In the genomic region with DNA sequence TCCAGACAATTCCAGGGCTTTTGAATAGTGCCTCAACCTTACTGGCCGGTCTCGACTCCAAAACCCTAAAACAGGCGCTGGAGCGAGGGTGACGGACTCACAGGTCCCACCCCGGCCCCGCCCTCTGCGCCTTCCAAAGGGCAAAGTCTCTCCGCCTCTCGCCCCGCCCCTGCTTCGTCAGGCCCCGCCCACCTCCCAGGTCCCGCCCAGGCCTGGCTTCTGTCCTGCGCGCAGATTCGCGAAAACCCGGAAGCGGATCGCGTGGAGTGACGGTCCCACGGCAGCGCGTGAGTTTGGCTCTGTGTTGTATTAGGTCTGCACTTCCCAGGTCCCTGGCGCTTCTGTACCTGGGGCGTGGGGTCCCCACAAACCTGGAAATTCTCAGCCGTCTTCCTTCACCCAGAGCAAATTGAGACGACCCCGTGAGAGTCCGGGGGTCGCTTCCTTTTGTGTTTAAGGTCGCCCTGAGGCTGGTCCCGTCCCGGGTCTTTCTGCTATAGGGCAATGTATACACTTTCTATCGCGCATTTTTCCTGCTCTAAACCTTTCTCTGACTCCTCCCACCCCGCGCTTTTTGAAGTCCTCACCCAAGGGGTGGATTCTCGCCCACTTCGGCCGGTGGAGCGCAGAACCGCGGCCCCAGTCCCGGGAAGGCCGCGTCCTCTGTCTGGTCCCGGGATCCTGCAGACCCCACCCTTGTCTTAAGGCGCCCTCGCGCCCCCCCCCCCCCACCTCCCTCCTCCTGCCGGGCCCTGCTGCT, we compare ENCODE assay signal across 8 cellular contexts. TPM values are rescaled to one million over a fixed set of nuclear protein-coding genes. Genes with fewer than 3 reads are reported as not detected.
A peak's percentile ranks its signal among the peaks of the same experiment; 100 is the strongest.
DNase-seq lines count a peak whose midpoint lies in the region; ATAC-seq and TF ChIP-seq lines count a peak whose summit lies in the region.

Gene ZNF813 (plus strand): TSS at position 231 of the 760 bp plus-strand sequence. CDS start 16,090 bp downstream, outside the sequence.

- peak within 1 kb of the TSS; percentile 88 to 96 (median 94) for H3K4me3 Mint-ChIP-seq in naive thymus-derived CD4-positive, alpha-beta T cell

- H3K36me3 Mint-ChIP-seq in naive thymus-derived CD4-positive, alpha-beta T cell, result peaks cover 18 to 40% (median 38%) of the 10 kb centered on the region in 5 donors

- no peaks in the 10 kb centered on the region for H3K36me3 ChIP-seq in fibroblast of lung (ENCODE audit: control insufficient read depth, insufficient read depth, low read length)
- H3K36me3 ChIP-seq in naive thymus-derived CD4-positive, alpha-beta T cell (ENCODE audit: control insufficient read depth in 2 of 3, insufficient read depth in 3 of 3, low read length in 3 of 3), result peaks cover 0 to 6% (median 3%) of the 10 kb centered on the region in 3 experiments

- peak within 1 kb of the TSS; percentile 76 for H3K27ac ChIP-seq in HL-60 (replicated peaks)
- H3K27ac ChIP-seq in fibroblast of lung (ENCODE audit: insufficient read depth, low read length), result peak within 1 kb of the TSS; percentile 67
- H3K27ac ChIP-seq in naive thymus-derived CD4-positive, alpha-beta T cell (ENCODE audit: low read depth, low read length), result peak within 1 kb of the TSS; percentile 73

- peak within 1 kb of the TSS; percentile 76 to 96 (median 90) for H3K27ac Mint-ChIP-seq in naive thymus-derived CD4-positive, alpha-beta T cell

- peak; percentile 72 to 76 for DNase-seq in AML-193 (lab: John Stamatoyannopoulos, UW)
- DNase-seq in GM19240 (ENCODE audit: insufficient read length, low spot score), result peak; percentile 59
- DNase-seq in HL-60 (ENCODE audit: low read depth in 1 of 2, low spot score in 1 of 2), result peak; percentile 78 to 94
- peak; percentile 96 for DNase-seq in OCI-M1 (lab: John Stamatoyannopoulos, UW)
- DNase-seq in activated T-helper 1 cell treated with Interleukin-2 at 50 U/mL for 16 hours (ENCODE audit: low read depth), result peak; percentile 93
- DNase-seq in fibroblast of lung (ENCODE audit: low read depth in 2 of 2), result peak; percentile 76 to 86
- DNase-seq in naive thymus-derived CD4-positive, alpha-beta T cell, result peak; percentile 81 to 95 (median 92)
- DNase-seq in stimulated activated CD8-positive, alpha-beta memory T cell treated with anti-CD3 and anti-CD28 coated beads, Interleukin-7, amount 100 ng/mL, for 48 hours (ENCODE audit: extremely low read depth in 1 of 2, low read depth in 1 of 2), result peak; percentile 84 to 91

- peaks cover 0 to 24% (median 12%) of the 10 kb centered on the region in 5 donors for H3K27me3 Mint-ChIP-seq in naive thymus-derived CD4-positive, alpha-beta T cell

- POLR2A ChIA-PET in naive thymus-derived CD4-positive, alpha-beta T cell (lab: Charles Lee), result no interaction called here

- no peaks in the 10 kb centered on the region for H3K27me3 ChIP-seq in HL-60 (ENCODE audit: insufficient read depth, poor library complexity, severe bottlenecking)
- no peaks in the 10 kb centered on the region for H3K27me3 ChIP-seq in fibroblast of lung (ENCODE audit: control insufficient read depth, insufficient read depth, low read length)
- H3K27me3 ChIP-seq in naive thymus-derived CD4-positive, alpha-beta T cell (ENCODE audit: control insufficient read depth in 2 of 2, insufficient read depth in 2 of 2, low read length in 2 of 2), result no peaks in the 10 kb centered on the region

- no peak for TF ChIP-seq CTCF in HL-60 (IDR thresholded peaks at IDR 0.05; ENCODE audit: insufficient read depth, low read length)
- no peak for TF ChIP-seq CTCF in fibroblast of lung (conservative IDR thresholded peaks at IDR 0.05 in 1 of 2, IDR thresholded peaks at IDR 0.05 in 1 of 2; ENCODE audit: low read depth in 1 of 2, low read length in 2 of 2)

- H3K4me1 ChIP-seq in fibroblast of lung (ENCODE audit: control insufficient read depth, extremely low read depth, insufficient read depth, low read length), result no peaks in the 10 kb centered on the region
- no peaks in the 10 kb centered on the region for H3K4me1 ChIP-seq in naive thymus-derived CD4-positive, alpha-beta T cell (ENCODE audit: control insufficient read depth in 2 of 2, insufficient read depth in 2 of 2, low read length in 2 of 2)

- H3K4me1 Mint-ChIP-seq in naive thymus-derived CD4-positive, alpha-beta T cell, result peaks cover 20 to 45% (median 31%) of the 10 kb centered on the region in 7 donors

- H3K9me3 ChIP-seq in fibroblast of lung (ENCODE audit: control insufficient read depth, insufficient read depth, low read depth, low read length), result no peaks in the 10 kb centered on the region
- peaks cover 0 to 20% (median 0%) of the 10 kb centered on the region in 3 experiments for H3K9me3 ChIP-seq in naive thymus-derived CD4-positive, alpha-beta T cell (ENCODE audit: control insufficient read depth in 2 of 3, low read length in 3 of 3)

- CTCF ChIA-PET in naive thymus-derived CD4-positive, alpha-beta T cell (lab: Charles Lee), result no interaction called here

- H3K4me3 ChIP-seq in HL-60 (replicated peaks; ENCODE audit: insufficient read depth, low read length), result peak within 1 kb of the TSS; percentile 56
- peak within 1 kb of the TSS; percentile 63 to 81 (median 78) for H3K4me3 ChIP-seq in fibroblast of lung (replicated peaks in 1 of 4; ENCODE audit: control extremely low read depth in 1 of 4, insufficient read depth in 1 of 4, low read depth in 3 of 4, low read length in 4 of 4)
- peak within 1 kb of the TSS; percentile 74 for H3K4me3 ChIP-seq in naive thymus-derived CD4-positive, alpha-beta T cell (ENCODE audit: low read length)

- intact Hi-C loops in naive thymus-derived CD4-positive, alpha-beta T cell (cut with micrococcal nuclease), result loop anchor here (1.0 to 5.0 kb wide), 12 partner anchors 36 to 829 kb away; partner anchors contain the start of genes ZNF525 (in 2 of the 2), ZNF761 (in 2 of the 2), ZNF845 (in 2 of the 2) and LENG1 (in 1 of the 2)

- no peaks in the 10 kb centered on the region for H3K79me2 ChIP-seq in fibroblast of lung (ENCODE audit: control insufficient read depth, insufficient read depth, low read length)

- H2AFZ ChIP-seq in fibroblast of lung (ENCODE audit: low read length), result peak within 1 kb of the TSS; percentile 91

- ATAC-seq in naive thymus-derived CD4-positive, alpha-beta T cell, result peak; percentile 100

- H3K4me2 ChIP-seq in fibroblast of lung (ENCODE audit: extremely low read depth, insufficient read depth, low read length), result peak within 1 kb of the TSS; percentile 87

- H4K20me1 ChIP-seq in fibroblast of lung (ENCODE audit: control insufficient read depth, extremely low read depth, insufficient read depth, low read length), result no peaks in the 10 kb centered on the region

- H3K9me3 Mint-ChIP-seq in naive thymus-derived CD4-positive, alpha-beta T cell, result peaks cover 11 to 64% (median 32%) of the 10 kb centered on the region in 11 donors

- H3K9ac ChIP-seq in fibroblast of lung (ENCODE audit: insufficient read depth, low read length), result peak within 1 kb of the TSS; percentile 66

RNA-seq across cellular contexts. Expression of gene ZNF813, which starts in this region (rescaled TPM):
- total RNA-seq in fibroblast of lung, result 3.6 and 3.9 TPM in 2 replicates
- 1.4 and 1.8 TPM in 2 replicates for polyA plus RNA-seq in fibroblast of lung
- 1.5 and 1.6 TPM in 2 replicates for polyA plus RNA-seq in fibroblast of lung (2012)
- polyA minus RNA-seq in fibroblast of lung (ENCODE audit: low replicate concordance), result 0.04 and 0.24 TPM in 2 replicates
- total RNA-seq in naive thymus-derived CD4-positive, alpha-beta T cell, result 10 to 100 TPM in 1 of 5 experiments, 1 to 10 TPM in 4; 2.5 to 11.2 (median 4.6) TPM
- 1 to 10 TPM; 3.9 to 7.0 TPM for polyA plus RNA-seq in naive thymus-derived CD4-positive, alpha-beta T cell

Comparison
In these comparisons a context has a peak if more than half of its experiments do, and no peak if none do; other contexts are left out.
1. Peak in every context shown above with its lines: DNase-seq, ATAC-seq, H3K4me3 ChIP-seq and H3K27ac ChIP-seq.